Comparison of ENCODE assay signal across 35 cellular contexts in genomic region chr13:103044054-103044453, GRCh38. TPM values are rescaled to one million over a fixed set of nuclear protein-coding genes. Genes with fewer than 3 reads are reported as not detected.
"Had no signal": no experiment of that assay in that cellular context is flagged by ENCODE, and none has a peak within 500 bp of the region (broad histone marks: within the 10 kb centered on the region; RNA-seq: fewer than 3 reads in every experiment).

No MANE protein-coding gene starts in this region.

- H3K4me3 ChIP-seq: ascending aorta, Peyer's patch had no signal

- H3K4me1 ChIP-seq: ascending aorta, Peyer's patch had no signal

- ATAC-seq: activated CD8-positive, alpha-beta T cell treated with anti-CD3 and anti-CD28 coated beads, Interleukin-2, amount 10 ng/mL, durations not matched to agents 7 days and 5 days; PC-3; Right ventricle myocardium inferior had no signal

- H3K9me3 ChIP-seq: ascending aorta, Peyer's patch had no signal

- H3K36me3 ChIP-seq: ascending aorta, WERI-Rb-1 had no signal

- DNase-seq: activated CD4-positive, alpha-beta T cell treated with anti-CD3 and anti-CD28 coated beads for 1 hour; activated CD4-positive, alpha-beta T cell treated with anti-CD3 and anti-CD28 coated beads, Interleukin-2, amount 10 ng/mL, durations not matched to agents 24 days and 14 days; activated CD4-positive, alpha-beta T cell treated with anti-CD3 and anti-CD28 coated beads, Interleukin-2, amount 50 U/mL, for 48 hours; activated CD4-positive, CD25-positive, alpha-beta regulatory T cell; activated CD8-positive, alpha-beta T cell treated with anti-CD3 and anti-CD28 coated beads, Interleukin-2, amount 10 ng/mL, durations not matched to agents 7 days and 5 days; activated gamma-delta T cell; activated naive CD4-positive, alpha-beta T cell treated with Interleukin-2 at 50 U/mL for 16 hours; activated naive CD8-positive, alpha-beta T cell treated with anti-CD3 and anti-CD28 coated beads, Interleukin-2, amount 10 ng/mL, durations not matched to agents 7 days and 5 days; activated T-cell treated with anti-CD3 and anti-CD28 coated beads, Interleukin-2, amount 50 U/mL, for 24 hours; amygdala; Kasumi-1; KG1; MM.1S; MV-4-11; NCI-H1092; NCI-H1930; NCI-H2081 treated with DMSO at 0.1 percent for 48 hours; NCI-H2171; NCI-H510A; NCI-H526; NCI-H748 treated with DMSO at 0.1 percent for 48 hours; NK-92 treated with Interleukin-12 subunit alpha and Interleukin-12 subunit beta, amount 100 ng/mL, for 24 hours; PC-3; Peyer's patch; RPMI8226; SW 1271; T1000; WERI-Rb-1 had no signal

- H3K27ac ChIP-seq: ascending aorta, Peyer's patch, WERI-Rb-1 had no signal

- H3K27me3 ChIP-seq: ascending aorta, Peyer's patch had no signal

RNA-seq across cellular contexts. Expression of gene SLC10A2, which starts 22.2 kb away (rescaled TPM):
- total RNA-seq: activated CD4-positive, alpha-beta T cell treated with anti-CD3 and anti-CD28 coated beads, Interleukin-2, amount 10 ng/mL, durations not matched to agents 24 days and 14 days; activated CD8-positive, alpha-beta T cell treated with anti-CD3 and anti-CD28 coated beads, Interleukin-2, amount 10 ng/mL, durations not matched to agents 7 days and 5 days; activated naive CD8-positive, alpha-beta T cell treated with anti-CD3 and anti-CD28 coated beads, Interleukin-2, amount 10 ng/mL, durations not matched to agents 7 days and 5 days; activated T-helper 2 cell treated with anti-CD3 and anti-CD28 coated beads, Interferon-gamma antibody, Interleukin-2, Interleukin-4, amounts not matched to agents 10 μg/mL and 5 μg/mL and 100 μg/mL, durations not matched to agents 14 hours and 24 hours and 36 hours; ascending aorta; cardiac septum; PC-3; Right ventricle myocardium inferior; T-helper 1 cell treated with Interleukin-12 subunit alpha and Interleukin-12 subunit beta and Interleukin-4 antibody, amounts not matched to agents 30 ng/mL and 1 ng/mL, for 36 hours; T-helper 2 cell treated with Interferon-gamma antibody and Interleukin-4, amounts not matched to agents 100 ng/mL and 5 ng/mL, for 36 hours had no signal
- polyA plus RNA-seq: adipose tissue had no signal
